ENCODE assay signal across 22 cellular contexts in genomic region chr4:117154251-117154650, GRCh38.
"Had no signal": no experiment of that assay in that cellular context is flagged by ENCODE, and none has a peak within 500 bp of the region (broad histone marks: within the 10 kb centered on the region; RNA-seq: fewer than 3 reads in every experiment).

No MANE protein-coding gene starts in this region.

- H3K4me2 ChIP-seq: KMS-11, SK-N-SH had no signal

- DNase-seq: IMR-90, Kasumi-1, MM.1S, NCI-H1092 treated with DMSO at 0.1 percent for 48 hours, NCI-H1436, NCI-H187, NCI-H2029, NCI-H2081 treated with DMSO at 0.1 percent for 48 hours, NCI-H2171, NCI-H226, NCI-H446, NCI-H510A, NCI-H524 treated with DMSO at 0.1 percent for 48 hours, NCI-H69, NCI-H774, Right ventricle myocardium superior, RPMI8226, SIG-M5, SK-N-SH had no signal

- ATAC-seq: HepG2, K562 had no signal

- H3K9me3 ChIP-seq: SK-N-SH had no signal

- H3K9ac ChIP-seq: KMS-11, SK-N-SH had no signal

- H3K4me3 ChIP-seq: K562 had no signal

- H3K27ac ChIP-seq: KMS-11 had no signal
